Comparison of ENCODE assay signal across 1 cellular context in genomic region chr3:195086341-195086740, GRCh38.
TF ChIP-seq lines count a peak whose summit lies in the region.

No MANE protein-coding gene starts in this region.

TF ChIP-seq in H1, 55 proteins besides CTCF, POLR2A, EP300 and RAD21 (continued from another document):
- TF ChIP-seq FOSL1 (IDR thresholded peaks at IDR 0.05; ENCODE audit: insufficient read depth, low read depth, low read length) (no peak), USF2 (IDR thresholded peaks at IDR 0.05; ENCODE audit: low read length) (no peak), ATF3 (IDR thresholded peaks at IDR 0.05; ENCODE audit: insufficient read depth, low read depth, low read length) (no peak), GABPA (IDR thresholded peaks at IDR 0.05; ENCODE audit: borderline replicate concordance, insufficient read depth, low read length) (no peak), BACH1 (IDR thresholded peaks at IDR 0.05; ENCODE audit: low read length) (no peak), EGR1 (IDR thresholded peaks at IDR 0.05; ENCODE audit: borderline replicate concordance, low read depth, low read length) (no peak), JUN (IDR thresholded peaks at IDR 0.05; ENCODE audit: low read depth, low read length) (no peak), HDAC6 (IDR thresholded peaks at IDR 0.05; ENCODE audit: low read depth, low read length) (no peak)
